ENCODE assay signal across 6 cellular contexts in the genomic region with DNA sequence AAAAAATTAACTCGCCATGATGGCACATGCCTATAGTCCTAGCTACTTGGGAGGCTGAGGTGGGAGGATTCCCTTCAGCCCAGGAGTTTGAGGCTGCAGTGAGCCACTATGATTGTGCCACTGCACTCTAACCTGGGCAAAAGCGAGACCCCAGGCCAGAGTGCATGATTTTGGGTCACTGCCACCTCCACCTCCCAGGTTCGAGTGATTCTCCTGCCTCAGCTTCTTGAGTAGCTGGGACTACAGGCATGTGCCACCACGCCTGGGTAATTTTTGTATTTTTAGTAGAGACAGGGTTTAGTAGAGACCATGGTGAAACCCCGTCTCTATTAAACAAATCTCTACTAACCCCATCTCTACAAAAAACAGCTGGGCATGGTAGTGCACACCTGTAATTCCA. TPM values are rescaled to one million over a fixed set of nuclear protein-coding genes. Genes with fewer than 3 reads are reported as not detected.
"Had no signal": no experiment of that assay in that cellular context is flagged by ENCODE, and none has a peak within 500 bp of the region (broad histone marks: within the 10 kb centered on the region; RNA-seq: fewer than 3 reads in every experiment).

No MANE protein-coding gene starts in this region.

RNA-seq across cellular contexts. Expression of a gene that starts 18.5 kb away (rescaled TPM):
- total RNA-seq: occipital lobe had no signal
- polyA plus RNA-seq: neural cell had no signal

RNA-seq across cellular contexts. Expression of a gene that starts 26.7 kb away (rescaled TPM):
- total RNA-seq: pulmonary artery endothelial cell, right atrium auricular region had no signal
- polyA plus RNA-seq: naive thymus-derived CD4-positive, alpha-beta T cell; naive thymus-derived CD8-positive, alpha-beta T cell had no signal
